Comparison of ENCODE assay signal across 11 cellular contexts in the genomic region with DNA sequence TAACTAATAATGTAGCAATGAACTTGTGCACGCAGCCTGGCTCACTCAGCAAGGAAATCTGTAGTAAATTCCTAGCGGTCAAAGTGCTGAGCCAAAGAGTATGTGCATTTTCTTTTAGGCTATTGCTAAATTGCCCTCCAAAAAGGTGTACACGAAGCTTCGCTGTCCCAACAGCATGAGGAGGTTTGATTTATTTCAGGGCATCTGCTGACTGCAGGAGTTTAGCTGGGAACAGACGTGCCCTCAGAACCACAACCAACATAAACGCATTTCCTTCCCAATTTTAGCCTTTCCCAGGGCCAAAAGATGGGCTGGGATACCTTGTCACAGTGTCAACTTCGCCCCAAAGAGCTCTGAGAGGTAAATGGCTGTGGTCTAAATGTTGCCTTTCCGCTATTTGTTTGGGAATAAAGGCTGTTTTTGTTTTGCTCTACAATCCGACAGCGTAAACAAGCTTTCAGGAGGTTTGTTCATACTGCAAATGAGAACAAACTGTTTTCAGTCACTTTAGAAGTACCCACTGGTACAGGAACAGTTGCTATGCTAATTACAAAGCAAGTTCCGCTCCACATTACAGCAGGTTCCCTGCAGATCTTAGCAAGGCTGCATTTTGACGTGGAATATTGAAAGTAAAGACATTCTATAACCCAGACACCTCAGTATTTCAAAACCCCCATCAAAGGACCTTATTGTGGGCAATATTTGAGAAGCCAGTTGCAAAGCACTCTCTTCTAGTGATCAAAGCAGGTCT. TPM values are rescaled to one million over a fixed set of nuclear protein-coding genes. Genes with fewer than 3 reads are reported as not detected.
DNase-seq lines count a peak whose midpoint lies in the region; ATAC-seq and TF ChIP-seq lines count a peak whose summit lies in the region.
"Had no signal": no experiment of that assay in that cellular context is flagged by ENCODE, and none has a peak within 500 bp of the region (broad histone marks: within the 10 kb centered on the region; RNA-seq: fewer than 3 reads in every experiment).

No MANE protein-coding gene starts in this region.

- H3K9me3 ChIP-seq in KOPT-K1 (ENCODE audit: insufficient read depth, low read length, poor library complexity, severe bottlenecking) (no peaks in the 10 kb centered on the region), colonic mucosa (no peaks in the 10 kb centered on the region), psoas muscle (no peaks in the 10 kb centered on the region)

- peak overlapping the region in 1 of 2 donors; percentile 48 for H3K9ac ChIP-seq in colonic mucosa (ENCODE audit: low read depth in 2 of 2, low read length in 2 of 2)

- H3K27me3 ChIP-seq in colonic mucosa (no peaks in the 10 kb centered on the region), psoas muscle (ENCODE audit: insufficient read depth in 3 of 3, low read length in 2 of 3) (no peaks in the 10 kb centered on the region)

- H3K36me3 ChIP-seq in KOPT-K1 (ENCODE audit: insufficient read depth, low read length), result peaks cover 27% of the 10 kb centered on the region
- no peaks in the 10 kb centered on the region for H3K36me3 ChIP-seq in colonic mucosa
- H3K36me3 ChIP-seq in psoas muscle (ENCODE audit: insufficient read depth in 1 of 2, low read depth in 1 of 2), result peaks cover 2 to 26% of the 10 kb centered on the region in 2 donors

- intact Hi-C loops in colonic mucosa (cut with DNase I), result no loop called here
- intact Hi-C loops in psoas muscle (cut with DNase I), result no loop called here

- 30 to 45% (median 36%) methylated on average over 12 of the region's 12 CpGs for WGBS in psoas muscle, 3 donors

- peak; percentile 56 for DNase-seq in CD1c-positive myeloid dendritic cell (ENCODE audit: extremely low spot score)
- DNase-seq in colonic mucosa, result no peak
- no peak for DNase-seq in psoas muscle
- DNase-seq in NCI-H187 treated with DMSO at 0.1 percent for 48 hours (lab: John Stamatoyannopoulos, UW), result no peak
- DNase-seq in NCI-H345 treated with DMSO at 0.1 percent for 48 hours (lab: John Stamatoyannopoulos, UW; ENCODE audit: unreplicated experiment), result no peak
- DNase-seq in SKM-1 (lab: John Stamatoyannopoulos, UW; ENCODE audit: unreplicated experiment), result no peak
- DNase-seq in COLO829 (ENCODE audit: low spot score), result no peak
- DNase-seq: activated CD8-positive, alpha-beta memory T cell treated with anti-CD3 and anti-CD28 coated beads, Interleukin-2, amount 50 U/mL, for 48 hours; NCI-H1092 had no signal

- H3K4me1 ChIP-seq in colonic mucosa, result peaks cover 8% of the 10 kb centered on the region
- H3K4me1 ChIP-seq in psoas muscle, result peaks cover 62% of the 10 kb centered on the region

- no peak overlapping the region for H3K4me3 ChIP-seq in colonic mucosa
- H3K4me3 ChIP-seq in psoas muscle, result peak overlapping the region; percentile 41

- no peak for TF ChIP-seq CTCF in colonic mucosa (IDR thresholded peaks at IDR 0.05)
- no peak for TF ChIP-seq CTCF in psoas muscle (IDR thresholded peaks at IDR 0.05)

- peak; percentile 37 to 74 (median 66) for ATAC-seq in psoas muscle

- H3K27ac ChIP-seq in KOPT-K1 (ENCODE audit: low read depth, low read length, poor library complexity, severe bottlenecking) (peak overlapping the region; percentile 100), colonic mucosa (peak overlapping the region; percentile 43), psoas muscle (peak overlapping the region; percentile 65)
- H3K27ac ChIP-seq: epithelial cell of prostate had no signal

RNA-seq across cellular contexts. Expression of a gene that starts 16.7 kb away (rescaled TPM):
- total RNA-seq in colonic mucosa (10 to 100 TPM; 41.2 to 42.8 TPM), psoas muscle (10 to 100 TPM; 12.5 to 20.4 (median 15.9) TPM)
- 10 to 100 TPM; 14.8 to 21.8 (median 19.0) TPM for polyA plus RNA-seq in psoas muscle

RNA-seq across cellular contexts. Expression of a gene that starts 37.0 kb away (rescaled TPM):
- total RNA-seq in colonic mucosa (under 1 TPM in 1 of 2 donors, not detected in 1; 0.07 TPM), psoas muscle (not detected)
- polyA plus RNA-seq in psoas muscle, result under 1 TPM; 0.01 to 0.03 (median 0.03) TPM

Comparison
In these comparisons a context has a peak if more than half of its experiments do, and no peak if none do; other contexts are left out.
1. H3K27ac ChIP-seq: peak in every context shown above with its lines; median percentile 100 in KOPT-K1; 65 in psoas muscle; 43 in colonic mucosa.